Comparison of ENCODE assay signal across 8 cellular contexts in genomic region chr12:27013606-27014084, GRCh38. TPM values are rescaled to one million over a fixed set of nuclear protein-coding genes. Genes with fewer than 3 reads are reported as not detected.
DNase-seq lines count a peak whose midpoint lies in the region; ATAC-seq and TF ChIP-seq lines count a peak whose summit lies in the region.

No MANE protein-coding gene starts in this region.

- H3K9ac ChIP-seq in parathyroid adenoma: no peak overlapping the region

- peaks cover 60% of the 10 kb centered on the region for H3K4me1 Mint-ChIP-seq in activated CD4-positive, alpha-beta memory T cell treated with anti-CD3 and anti-CD28 coated beads, Interleukin-2, amount 10 ng/mL, durations not matched to agents 7 days and 5 days

- DNase-seq in NCI-H1694 treated with DMSO at 0.1 percent for 48 hours (lab: John Stamatoyannopoulos, UW) (peak; percentile 39), NCI-H1694 (lab: John Stamatoyannopoulos, UW) (no peak), HL-60 (ENCODE audit: low read depth in 1 of 2, low spot score in 1 of 2) (no peak), globus pallidus (ENCODE audit: low spot score) (peak; percentile 40), SKM-1 (lab: John Stamatoyannopoulos, UW; ENCODE audit: unreplicated experiment) (no peak)
- no peak for DNase-seq in activated CD4-positive, alpha-beta memory T cell treated with anti-CD3 and anti-CD28 coated beads, Interleukin-2, amount 10 ng/mL, durations not matched to agents 7 days and 5 days

- TF ChIP-seq CTCF in HL-60 (IDR thresholded peaks at IDR 0.05; ENCODE audit: insufficient read depth, low read length) (no peak), parathyroid adenoma (IDR thresholded peaks at IDR 0.05) (no peak)

- H3K4me3 ChIP-seq in HL-60 (replicated peaks; ENCODE audit: insufficient read depth, low read length) (peak overlapping the region; percentile 76), parathyroid adenoma (ENCODE audit: low read depth, low read length) (peak overlapping the region; percentile 84)

- POLR2A ChIA-PET in activated CD4-positive, alpha-beta memory T cell treated with anti-CD3 and anti-CD28 coated beads, Interleukin-2, amount 10 ng/mL, durations not matched to agents 7 days and 5 days (lab: Charles Lee): interaction anchor here (0.5 to 4.5 kb wide), 16 partner anchors 9 to 300 kb away, joined by 3 to 24 read pairs (median 5); partner anchors contain the start of genes FGFR1OP2, INTS13, ITPR2 and MED21

- H3K9me3 Mint-ChIP-seq in activated CD4-positive, alpha-beta memory T cell treated with anti-CD3 and anti-CD28 coated beads, Interleukin-2, amount 10 ng/mL, durations not matched to agents 7 days and 5 days: no peaks in the 10 kb centered on the region

- H3K27ac ChIP-seq in HL-60 (replicated peaks) (peak overlapping the region; percentile 76), parathyroid adenoma (peak overlapping the region; percentile 94)

- no peaks in the 10 kb centered on the region for H3K79me2 ChIP-seq in parathyroid adenoma

- H3K4me3 Mint-ChIP-seq in activated CD4-positive, alpha-beta memory T cell treated with anti-CD3 and anti-CD28 coated beads, Interleukin-2, amount 10 ng/mL, durations not matched to agents 7 days and 5 days: peak overlapping the region; percentile 90

- H3K9me3 ChIP-seq in parathyroid adenoma (ENCODE audit: control insufficient read depth, low read length): no peaks in the 10 kb centered on the region

- peak overlapping the region; percentile 96 for H2AFZ ChIP-seq in parathyroid adenoma

- H3K27ac Mint-ChIP-seq in activated CD4-positive, alpha-beta memory T cell treated with anti-CD3 and anti-CD28 coated beads, Interleukin-2, amount 10 ng/mL, durations not matched to agents 7 days and 5 days: peak overlapping the region; percentile 95

- ATAC-seq in GM21367 (IDR thresholded peaks at IDR 0.05; ENCODE audit: unreplicated experiment): peak; percentile 20

- CTCF ChIA-PET in activated CD4-positive, alpha-beta memory T cell treated with anti-CD3 and anti-CD28 coated beads, Interleukin-2, amount 10 ng/mL, durations not matched to agents 7 days and 5 days (lab: Charles Lee): interaction anchor here (0.6 to 6.3 kb wide), 28 partner anchors 9 to 1439 kb away, joined by 3 to 101 read pairs (median 3); partner anchors contain the start of genes ITPR2 and MED21

- H3K27me3 Mint-ChIP-seq in activated CD4-positive, alpha-beta memory T cell treated with anti-CD3 and anti-CD28 coated beads, Interleukin-2, amount 10 ng/mL, durations not matched to agents 7 days and 5 days: no peaks in the 10 kb centered on the region

- H3K4me2 ChIP-seq in parathyroid adenoma (ENCODE audit: low read length): peak overlapping the region; percentile 96

- H3K36me3 Mint-ChIP-seq in activated CD4-positive, alpha-beta memory T cell treated with anti-CD3 and anti-CD28 coated beads, Interleukin-2, amount 10 ng/mL, durations not matched to agents 7 days and 5 days (ENCODE audit: low read depth): peaks cover 13% of the 10 kb centered on the region

- peaks cover 18% of the 10 kb centered on the region for H3K4me1 ChIP-seq in parathyroid adenoma

- H3K36me3 ChIP-seq in parathyroid adenoma (ENCODE audit: control insufficient read depth, insufficient read depth, low read length): no peaks in the 10 kb centered on the region

- no peaks in the 10 kb centered on the region for H3K27me3 ChIP-seq in HL-60 (ENCODE audit: insufficient read depth, poor library complexity, severe bottlenecking)
- H3K27me3 ChIP-seq in parathyroid adenoma (ENCODE audit: control insufficient read depth, insufficient read depth, low read length): no peaks in the 10 kb centered on the region

RNA-seq across cellular contexts. Expression of gene TM7SF3, which starts 0.5 kb away (rescaled TPM):
- 10 to 100 TPM; 33.6 to 35.7 TPM for total RNA-seq in activated CD4-positive, alpha-beta memory T cell treated with anti-CD3 and anti-CD28 coated beads, Interleukin-2, amount 10 ng/mL, durations not matched to agents 7 days and 5 days

RNA-seq across cellular contexts. Expression of gene MED21, which starts 8.7 kb away (rescaled TPM):
- 10 to 100 TPM; 40.1 to 41.1 TPM for total RNA-seq in activated CD4-positive, alpha-beta memory T cell treated with anti-CD3 and anti-CD28 coated beads, Interleukin-2, amount 10 ng/mL, durations not matched to agents 7 days and 5 days

Comparison
In these comparisons a context has a peak if more than half of its experiments do, and no peak if none do; other contexts are left out.
1. DNase-seq: peak in NCI-H1694 treated with DMSO at 0.1 percent for 48 hours (single experiment) and globus pallidus (single experiment); none in NCI-H1694 (single experiment), HL-60 (0 of 2), activated CD4-positive, alpha-beta memory T cell treated with anti-CD3 and anti-CD28 coated beads, Interleukin-2, amount 10 ng/mL, durations not matched to agents 7 days and 5 days (single experiment) and SKM-1 (single experiment).